ENCODE assay signal across 15 cellular contexts in genomic region chr6:168179133-168179532, GRCh38.
A peak's percentile ranks its signal among the peaks of the same experiment; 100 is the strongest.
DNase-seq lines count a peak whose midpoint lies in the region; ATAC-seq and TF ChIP-seq lines count a peak whose summit lies in the region.
"Had no signal": no experiment of that assay in that cellular context is flagged by ENCODE, and none has a peak within 500 bp of the region (broad histone marks: within the 10 kb centered on the region; RNA-seq: fewer than 3 reads in every experiment).

No MANE protein-coding gene starts in this region.

- H3K9me3 ChIP-seq in right cardiac atrium (ENCODE audit: control insufficient read depth, low read length) (no peaks in the 10 kb centered on the region), vagina (no peaks in the 10 kb centered on the region)
- H3K9me3 ChIP-seq: Caco-2, MG63, SJCRH30 had no signal

- H3K4me1 Mint-ChIP-seq in WTC11 = peaks cover 54% of the 10 kb centered on the region
- H3K4me1 Mint-ChIP-seq in neural crest cell = peaks cover 21% of the 10 kb centered on the region

- H3K27me3 Mint-ChIP-seq in WTC11 (ENCODE audit: low read depth) (peaks cover 4% of the 10 kb centered on the region), neural crest cell (ENCODE audit: low read depth) (peaks cover 4% of the 10 kb centered on the region)

- CTCF ChIA-PET in WTC11 (lab: Charles Lee) = interaction anchor here (0.9 to 1.8 kb wide), 6 partner anchors 16 to 176 kb away, joined by 4 to 9 read pairs (median 4); no protein-coding TSS in a partner anchor

- DNase-seq in cardiac septum (ENCODE audit: low spot score) (peak; percentile 66), right cardiac atrium (no peak), WTC11 (ENCODE audit: low spot score) (no peak), neural crest cell (ENCODE audit: low read depth, low spot score) (no peak), vagina (ENCODE audit: extremely low spot score in 2 of 2) (peak; percentile 52 to 89), GF-D8 (lab: John Stamatoyannopoulos, UW) (no peak)
- no peak for DNase-seq in central memory CD4-positive, alpha-beta T cell
- DNase-seq: DMS53, MG63, NCI-H1105 treated with DMSO at 0.1 percent for 48 hours, NCI-H187, NCI-H774, SJCRH30 had no signal

- H3K27me3 ChIP-seq in right cardiac atrium (ENCODE audit: control insufficient read depth, insufficient read depth) = no peaks in the 10 kb centered on the region
- no peaks in the 10 kb centered on the region for H3K27me3 ChIP-seq in vagina
- H3K27me3 ChIP-seq: MG63 had no signal

- no peak for ATAC-seq in right cardiac atrium
- peak; percentile 40 for ATAC-seq in WTC11
- ATAC-seq in HG03280 (IDR thresholded peaks at IDR 0.05; ENCODE audit: unreplicated experiment) = no peak

- H3K27ac Mint-ChIP-seq in WTC11 (peak overlapping the region; percentile 63; the same call in 1 of the 2 replicates), neural crest cell (ENCODE audit: unreplicated experiment) (peak overlapping the region; percentile 88)

- H3K4me3 ChIP-seq in right cardiac atrium (ENCODE audit: low read length) = no peak overlapping the region
- no peak overlapping the region for H3K4me3 ChIP-seq in vagina
- H3K4me3 ChIP-seq: MG63, SJCRH30 had no signal

- intact Hi-C loops in cardiac septum (cut with DNase I) (no loop called here), right cardiac atrium (cut with DNase I) (no loop called here), vagina (cut with DNase I) (no loop called here)

- H3K4me1 ChIP-seq in right cardiac atrium (ENCODE audit: control insufficient read depth, insufficient read depth, low read length) (no peaks in the 10 kb centered on the region), vagina (peaks cover 6% of the 10 kb centered on the region)
- H3K4me1 ChIP-seq: Caco-2, SJCRH30 had no signal

- H3K4me3 Mint-ChIP-seq in WTC11 (no peak overlapping the region), neural crest cell (no peak overlapping the region)

- TF ChIP-seq CTCF in WTC11 (IDR thresholded peaks at IDR 0.05) = no peak
- TF ChIP-seq CTCF in neural crest cell (conservative IDR thresholded peaks at IDR 0.05) = no peak
- TF ChIP-seq CTCF in vagina (IDR thresholded peaks at IDR 0.05) = no peak

- POLR2A ChIA-PET in WTC11 (lab: Charles Lee) = no interaction called here

- H3K27ac ChIP-seq in right cardiac atrium (ENCODE audit: low read length) = no peak overlapping the region
- peak overlapping the region; percentile 13 for H3K27ac ChIP-seq in vagina
- H3K27ac ChIP-seq: SJCRH30 had no signal

- no peaks in the 10 kb centered on the region for H3K36me3 Mint-ChIP-seq in WTC11
- H3K36me3 Mint-ChIP-seq in neural crest cell (ENCODE audit: low read depth) = no peaks in the 10 kb centered on the region

- H3K36me3 ChIP-seq in vagina = no peaks in the 10 kb centered on the region
- H3K36me3 ChIP-seq: MG63, SJCRH30 had no signal

- TF ChIP-seq POLR2A in vagina (IDR thresholded peaks at IDR 0.05) = no peak

- WGBS in right cardiac atrium = 90% methylated on average over 16 of the region's 16 CpGs

- H3K9me3 Mint-ChIP-seq in WTC11 (no peaks in the 10 kb centered on the region), neural crest cell (no peaks in the 10 kb centered on the region)

TF ChIP-seq in WTC11, 78 proteins besides CTCF, POLR2A, EP300 and RAD21 (continues in another document):
- TF ChIP-seq JAZF1 (CRISPR knock-in tag; IDR thresholded peaks at IDR 0.05) = no peak
- no peak for TF ChIP-seq ZNF121 (CRISPR knock-in tag; IDR thresholded peaks at IDR 0.05)
- no peak for TF ChIP-seq OVOL2 (CRISPR knock-in tag; IDR thresholded peaks at IDR 0.05; ENCODE audit: borderline replicate concordance)
- TF ChIP-seq USF1 (CRISPR knock-in tag; IDR thresholded peaks at IDR 0.05) = no peak
- TF ChIP-seq SMAD3 (CRISPR knock-in tag; IDR thresholded peaks at IDR 0.05; ENCODE audit: borderline replicate concordance) = no peak
- TF ChIP-seq ZSCAN18 (CRISPR knock-in tag; IDR thresholded peaks at IDR 0.05) = no peak
- TF ChIP-seq, protein P1, sequence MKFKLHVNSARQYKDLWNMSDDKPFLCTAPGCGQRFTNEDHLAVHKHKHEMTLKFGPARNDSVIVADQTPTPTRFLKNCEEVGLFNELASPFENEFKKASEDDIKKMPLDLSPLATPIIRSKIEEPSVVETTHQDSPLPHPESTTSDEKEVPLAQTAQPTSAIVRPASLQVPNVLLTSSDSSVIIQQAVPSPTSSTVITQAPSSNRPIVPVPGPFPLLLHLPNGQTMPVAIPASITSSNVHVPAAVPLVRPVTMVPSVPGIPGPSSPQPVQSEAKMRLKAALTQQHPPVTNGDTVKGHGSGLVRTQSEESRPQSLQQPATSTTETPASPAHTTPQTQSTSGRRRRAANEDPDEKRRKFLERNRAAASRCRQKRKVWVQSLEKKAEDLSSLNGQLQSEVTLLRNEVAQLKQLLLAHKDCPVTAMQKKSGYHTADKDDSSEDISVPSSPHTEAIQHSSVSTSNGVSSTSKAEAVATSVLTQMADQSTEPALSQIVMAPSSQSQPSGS (CRISPR knock-in tag; IDR thresholded peaks at IDR 0.05; ENCODE audit: borderline replicate concordance, low read depth) = no peak
- no peak for TF ChIP-seq AR (CRISPR knock-in tag; IDR thresholded peaks at IDR 0.05)
- no peak for TF ChIP-seq FOXK1 (CRISPR knock-in tag; IDR thresholded peaks at IDR 0.05)
- TF ChIP-seq ZNF512 (CRISPR knock-in tag; IDR thresholded peaks at IDR 0.05; ENCODE audit: borderline replicate concordance) = no peak

Comparison
In these comparisons a context has a peak if more than half of its experiments do, and no peak if none do; other contexts are left out.
1. DNase-seq: peak in cardiac septum (single experiment) and vagina (2 of 2); none in right cardiac atrium (0 of 3), WTC11 (single experiment), neural crest cell (single experiment), GF-D8 (single experiment) and central memory CD4-positive, alpha-beta T cell (single experiment).